Comparison of ENCODE assay signal across 22 cellular contexts in the genomic region with DNA sequence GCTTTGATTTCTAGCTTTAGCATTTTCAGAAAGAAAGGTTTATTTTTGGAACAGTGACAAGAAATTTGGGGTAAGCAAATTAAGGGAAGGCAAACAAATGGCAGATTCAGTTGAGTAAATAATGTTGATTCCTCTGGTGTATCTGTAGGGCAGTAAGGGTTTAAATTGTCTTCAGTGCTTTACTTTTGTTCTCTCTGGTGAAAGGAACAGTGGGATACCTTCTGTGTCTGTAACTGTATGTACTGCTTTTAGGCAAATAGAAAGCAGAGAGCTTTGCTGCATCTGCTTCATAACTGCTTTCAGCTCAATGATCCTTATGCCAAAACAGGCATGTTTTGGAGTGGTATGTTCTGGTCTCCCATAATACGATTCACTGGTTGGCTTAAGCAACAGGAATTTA.
"Had no signal": no experiment of that assay in that cellular context is flagged by ENCODE, and none has a peak within 500 bp of the region (broad histone marks: within the 10 kb centered on the region; RNA-seq: fewer than 3 reads in every experiment).

No MANE protein-coding gene starts in this region.

- H3K27ac Mint-ChIP-seq: activated CD4-positive, alpha-beta T cell treated with anti-CD3 and anti-CD28 coated beads, Interleukin-2, amount 10 ng/mL, durations not matched to agents 24 days and 14 days; activated CD8-positive, alpha-beta T cell treated with anti-CD3 and anti-CD28 coated beads, Interleukin-2, amount 10 ng/mL, durations not matched to agents 7 days and 5 days; immature natural killer cell; progenitor cell of endocrine pancreas; stimulated activated naive CD8-positive, alpha-beta T cell treated with anti-CD3 and anti-CD28 coated beads, Interleukin-15, amount 100 ng/mL, for 72 hours had no signal

- FAIRE-seq: astrocyte, endometrium had no signal

- DNase-seq: activated CD4-positive, alpha-beta T cell treated with anti-CD3 and anti-CD28 coated beads, Interleukin-2, amount 10 ng/mL, durations not matched to agents 24 days and 14 days; activated CD4-positive, CD25-positive, alpha-beta regulatory T cell; activated CD8-positive, alpha-beta memory T cell treated with anti-CD3 and anti-CD28 coated beads, Interleukin-2, amount 50 U/mL, for 4 hours; activated CD8-positive, alpha-beta T cell treated with anti-CD3 and anti-CD28 coated beads, Interleukin-2, amount 10 ng/mL, durations not matched to agents 7 days and 5 days; activated naive CD4-positive, alpha-beta T cell treated with anti-CD3 and anti-CD28 coated beads, Interleukin-2, amount 50 U/mL, for 16 hours; activated T-cell treated with anti-CD3 and anti-CD28 coated beads, Interleukin-2, amount 50 U/mL, for 4 hours; cortex of kidney; erythroblast; gastrocnemius medialis; head of caudate nucleus; immature natural killer cell; left ventricle myocardium superior; stimulated activated CD4-positive, alpha-beta T cell treated with anti-CD3 and anti-CD28 coated beads, Interleukin-2, amount 100 ng/mL, for 24 hours; stimulated activated naive CD8-positive, alpha-beta T cell treated with anti-CD3 and anti-CD28 coated beads, Interleukin-15, amount 100 ng/mL, for 72 hours; transverse colon; uterus had no signal

- H3K36me3 ChIP-seq: breast epithelium, gastrocnemius medialis, right atrium auricular region, suprapubic skin, transverse colon, uterus had no signal

- H3K27ac ChIP-seq: breast epithelium, gastrocnemius medialis, right atrium auricular region, suprapubic skin, transverse colon, uterus had no signal

- H3K4me1 Mint-ChIP-seq: activated CD4-positive, alpha-beta T cell treated with anti-CD3 and anti-CD28 coated beads, Interleukin-2, amount 10 ng/mL, durations not matched to agents 24 days and 14 days; immature natural killer cell; stimulated activated naive CD8-positive, alpha-beta T cell treated with anti-CD3 and anti-CD28 coated beads, Interleukin-15, amount 100 ng/mL, for 72 hours had no signal

- H3K27me3 Mint-ChIP-seq: activated CD4-positive, alpha-beta T cell treated with anti-CD3 and anti-CD28 coated beads, Interleukin-2, amount 10 ng/mL, durations not matched to agents 24 days and 14 days; progenitor cell of endocrine pancreas; stimulated activated naive CD8-positive, alpha-beta T cell treated with anti-CD3 and anti-CD28 coated beads, Interleukin-15, amount 100 ng/mL, for 72 hours had no signal

- H3K9me3 ChIP-seq: breast epithelium, gastrocnemius medialis, right atrium auricular region, suprapubic skin, transverse colon, uterus had no signal

- H3K27me3 ChIP-seq: breast epithelium, gastrocnemius medialis, right atrium auricular region, suprapubic skin, transverse colon, uterus had no signal

- H3K4me3 Mint-ChIP-seq: activated CD4-positive, alpha-beta T cell treated with anti-CD3 and anti-CD28 coated beads, Interleukin-2, amount 10 ng/mL, durations not matched to agents 24 days and 14 days; activated CD8-positive, alpha-beta T cell treated with anti-CD3 and anti-CD28 coated beads, Interleukin-2, amount 10 ng/mL, durations not matched to agents 7 days and 5 days; activated T-cell treated with anti-CD3 and anti-CD28 coated beads, Interleukin-2, amount 50 U/mL, for 4 hours; immature natural killer cell; stimulated activated naive CD8-positive, alpha-beta T cell treated with anti-CD3 and anti-CD28 coated beads, Interleukin-15, amount 100 ng/mL, for 72 hours had no signal

- H3K4me1 ChIP-seq: breast epithelium, gastrocnemius medialis, right atrium auricular region, suprapubic skin, transverse colon, uterus had no signal

- H3K4me3 ChIP-seq: breast epithelium, gastrocnemius medialis, right atrium auricular region, suprapubic skin, transverse colon, uterus had no signal
